28 cellular contexts compared by ENCODE assay signal in genomic region chr11:21707116-21707769, GRCh38.
"Had no signal": no experiment of that assay in that cellular context is flagged by ENCODE, and none has a peak within 500 bp of the region (broad histone marks: within the 10 kb centered on the region; RNA-seq: fewer than 3 reads in every experiment).

No MANE protein-coding gene starts in this region.

- H3K27me3 ChIP-seq: ascending aorta, body of pancreas, breast epithelium, SJSA1 had no signal

- H3K4me1 ChIP-seq: ascending aorta, body of pancreas, breast epithelium, SJSA1 had no signal

- H3K4me3 ChIP-seq: ascending aorta, body of pancreas, breast epithelium, SJSA1 had no signal

- ATAC-seq: activated CD4-positive, alpha-beta T cell treated with anti-CD3 and anti-CD28 coated beads for 36 hours; activated CD4-positive, CD25-positive, alpha-beta regulatory T cell treated with anti-CD3 and anti-CD28 coated beads, Interleukin-2, amount 50 U/mL, for 24 hours; activated CD8-positive, alpha-beta T cell treated with anti-CD3 and anti-CD28 coated beads, Interleukin-2, amount 10 ng/mL, durations not matched to agents 7 days and 5 days; body of pancreas; WTC11 had no signal

- DNase-seq: activated CD4-positive, alpha-beta T cell treated with anti-CD3 and anti-CD28 coated beads for 36 hours; activated CD4-positive, alpha-beta T cell treated with anti-CD3 and anti-CD28 coated beads, Interleukin-2, amount 10 ng/mL, durations not matched to agents 7 days and 5 days; activated CD4-positive, alpha-beta T cell treated with anti-CD3 and anti-CD28 coated beads, Interleukin-2, amount 50 U/mL, for 48 hours; activated CD8-positive, alpha-beta T cell treated with anti-CD3 and anti-CD28 coated beads, Interleukin-2, amount 10 ng/mL, durations not matched to agents 7 days and 5 days; activated gamma-delta T cell; activated naive CD4-positive, alpha-beta T cell treated with Interleukin-2 at 50 U/mL for 16 hours; activated naive CD8-positive, alpha-beta T cell treated with anti-CD3 and anti-CD28 coated beads, Interleukin-2, amount 10 ng/mL, durations not matched to agents 7 days and 5 days; activated T-cell treated with anti-CD3 and anti-CD28 coated beads, Interleukin-2, amount 50 U/mL, for 24 hours; amygdala; body of pancreas; KG1; NCI-H1048; NCI-H1105 treated with DMSO at 0.1 percent for 48 hours; NCI-H1436; NCI-H1694; NCI-H1930; NCI-H2081 treated with DMSO at 0.1 percent for 48 hours; NCI-H226; NCI-H446 treated with DMSO at 0.1 percent for 48 hours; NCI-H524 treated with DMSO at 0.1 percent for 48 hours; NK-92 treated with Interleukin-12 subunit alpha and Interleukin-12 subunit beta, amount 100 ng/mL, for 24 hours; SHP77; SK-N-SH had no signal

- H3K36me3 ChIP-seq: ascending aorta, breast epithelium, SJSA1 had no signal

- H3K9ac ChIP-seq: SK-N-SH had no signal

- H3K9me3 ChIP-seq: ascending aorta, body of pancreas, breast epithelium, SK-N-SH had no signal

- H3K27ac ChIP-seq: ascending aorta, body of pancreas, breast epithelium, SJSA1 had no signal

- H3K4me2 ChIP-seq: SK-N-SH had no signal
